In genomic region chr18:78565240-78565639, GRCh38 we compare ENCODE assay signal across 16 cellular contexts.
DNase-seq lines count a peak whose midpoint lies in the region; ATAC-seq, FAIRE-seq and TF ChIP-seq lines count a peak whose summit lies in the region.
"Had no signal": no experiment of that assay in that cellular context is flagged by ENCODE, and none has a peak within 500 bp of the region (broad histone marks: within the 10 kb centered on the region; RNA-seq: fewer than 3 reads in every experiment).

No MANE protein-coding gene starts in this region.

- TF ChIP-seq POLR2A in HepG2 (IDR thresholded peaks at IDR 0.05; ENCODE audit: insufficient read depth in 1 of 2, low read depth in 2 of 2, low read length in 2 of 2) = no peak
- no peak for TF ChIP-seq POLR2A in right lobe of liver (IDR thresholded peaks at IDR 0.05)
- TF ChIP-seq POLR2A in H1 (IDR thresholded peaks at IDR 0.05; ENCODE audit: control extremely low read depth in 1 of 2, low read depth in 2 of 2, low read length in 2 of 2) = no peak

- H3K36me3 Mint-ChIP-seq in neural progenitor cell (no peaks in the 10 kb centered on the region), progenitor cell of endocrine pancreas (ENCODE audit: insufficient read depth) (no peaks in the 10 kb centered on the region)
- H3K36me3 Mint-ChIP-seq: CD14-positive monocyte; CD4-positive, alpha-beta memory T cell had no signal

- ATAC-seq in HepG2 (no peak), right lobe of liver (no peak), SK-N-SH treated with all-trans-retinoic acid at 6 μM for 48 hours (no peak)

- no peaks in the 10 kb centered on the region for H3K79me1 ChIP-seq in H1 (ENCODE audit: low read depth, low read length)

- no peak overlapping the region for H2AFZ ChIP-seq in HepG2 (ENCODE audit: low read length)
- H2AFZ ChIP-seq in H1 (ENCODE audit: low read length) = no peak overlapping the region
- H2AFZ ChIP-seq in neural progenitor cell (replicated peaks) = no peak overlapping the region

- no TSS peak for BruUV-seq in HepG2 (replicated peaks; lab: Mats Ljungman, UMichigan)

- intact Hi-C loops in HepG2 (cut with micrococcal nuclease; ENCODE audit: unreplicated experiment) (no loop called here), right lobe of liver (cut with DNase I) (no loop called here)

- in situ Hi-C loops in HepG2 (cut with HindIII; ENCODE audit: extremely low pct_ligation_motif_present, low pct_unique_long_range_greater_than_20kb) = no loop called here

- peak overlapping the region; percentile 75; the same call in 1 of the 2 replicates for H2BK12ac ChIP-seq in H1 (ENCODE audit: low read depth, low read length)

- peak overlapping the region; percentile 65 for H4K91ac ChIP-seq in H1 (replicated peaks; ENCODE audit: insufficient read length, low read length)

- H4K20me1 ChIP-seq in HepG2 (ENCODE audit: insufficient read depth, low read length) = no peaks in the 10 kb centered on the region
- peaks cover 0 to 5% of the 10 kb centered on the region in 2 experiments for H4K20me1 ChIP-seq in H1 (replicated peaks in 1 of 2; ENCODE audit: control insufficient read depth in 1 of 2, insufficient read depth in 2 of 2, low read length in 2 of 2)
- H4K20me1 ChIP-seq in neural progenitor cell (ENCODE audit: low read depth) = no peaks in the 10 kb centered on the region
- H4K20me1 ChIP-seq: BLaER1 had no signal

- peaks cover 7% of the 10 kb centered on the region for H3F3A ChIP-seq in neural progenitor cell (ENCODE audit: low read depth)

- peak overlapping the region; percentile 31 for H2BK120ac ChIP-seq in H1 (replicated peaks; ENCODE audit: low read depth, low read length)

- TF ChIP-seq CTCF in HepG2 (CRISPR knock-in tag; IDR thresholded peaks at IDR 0.05) = no peak
- TF ChIP-seq CTCF in right lobe of liver (IDR thresholded peaks at IDR 0.05) = no peak
- TF ChIP-seq CTCF in H1 (IDR thresholded peaks at IDR 0.05; ENCODE audit: control extremely low read depth in 1 of 3, insufficient read depth in 1 of 3, low read depth in 1 of 3, low read length in 3 of 3) = no peak
- no peak for TF ChIP-seq CTCF in neural progenitor cell (IDR thresholded peaks at IDR 0.05)
- TF ChIP-seq CTCF in progenitor cell of endocrine pancreas (IDR thresholded peaks at IDR 0.05; ENCODE audit: unreplicated experiment) = no peak

- no peak overlapping the region for H4K5ac ChIP-seq in H1 (ENCODE audit: insufficient read length, low read depth, low read length)

- no peak overlapping the region; the same call in 1 of the 2 replicates for H3K18ac ChIP-seq in H1 (ENCODE audit: extremely low read depth, low read length)

- H3K4me3 Mint-ChIP-seq in neural progenitor cell (no peak overlapping the region), progenitor cell of endocrine pancreas (ENCODE audit: low read depth) (no peak overlapping the region)
- H3K4me3 Mint-ChIP-seq: CD14-positive monocyte; CD4-positive, alpha-beta memory T cell had no signal

- H3K4me1 ChIP-seq in HepG2 (ENCODE audit: insufficient read depth, low read length) (no peaks in the 10 kb centered on the region), right lobe of liver (no peaks in the 10 kb centered on the region), H1 (replicated peaks in 1 of 4; ENCODE audit: control insufficient read depth in 3 of 4, insufficient read depth in 4 of 4, low read length in 3 of 4) (no peaks in the 10 kb centered on the region), neural progenitor cell (peaks cover 7% of the 10 kb centered on the region)
- H3K4me1 ChIP-seq: HAP-1 had no signal

- 4% methylated on average over 4 of the region's 5 CpGs for WGBS in HepG2 (ENCODE audit: low lambda C conversion rate)
- 20% methylated on average over 2 of the region's 5 CpGs for WGBS in right lobe of liver (ENCODE audit: insufficient coverage, low coverage, low lambda C conversion rate, missing lambda C conversion rate)
- WGBS in H1 (ENCODE audit: extremely low coverage in 1 of 2, insufficient coverage in 1 of 2, insufficient read length in 1 of 2, insufficient replicate concordance in 2 of 2, low coverage in 1 of 2, low lambda C conversion rate in 2 of 2, missing lambda C conversion rate in 1 of 2), 2 experiments = 92% methylated on average over 5 of the region's 5 CpGs; no CpG with 5 or more reads in 1 of the 2 experiments

- H3K4me3 ChIP-seq in HepG2 (replicated peaks in 1 of 3; ENCODE audit: insufficient read depth in 1 of 3, low read depth in 2 of 3, low read length in 3 of 3) (no peak overlapping the region), right lobe of liver (no peak overlapping the region), H1 (ENCODE audit: extremely low read depth in 1 of 4, insufficient read depth in 2 of 4, low read depth in 3 of 4, low read length in 4 of 4) (no peak overlapping the region), neural progenitor cell (no peak overlapping the region)
- H3K4me3 ChIP-seq: BLaER1, HAP-1 had no signal

- H3K27me3 ChIP-seq in HepG2 (ENCODE audit: control insufficient read depth in 1 of 2, insufficient read depth in 2 of 2, low read length in 2 of 2) (no peaks in the 10 kb centered on the region), right lobe of liver (no peaks in the 10 kb centered on the region), H1 (replicated peaks in 1 of 4; ENCODE audit: control insufficient read depth in 3 of 4, extremely low read depth in 1 of 4, insufficient read depth in 3 of 4, low read length in 3 of 4) (no peaks in the 10 kb centered on the region), neural progenitor cell (no peaks in the 10 kb centered on the region)
- H3K27me3 ChIP-seq: BLaER1 had no signal

- H2BK15ac ChIP-seq in H1 (ENCODE audit: low read length) = peak overlapping the region; percentile 20

- H3K4me2 ChIP-seq in HepG2 (ENCODE audit: low read depth, low read length) = no peak overlapping the region
- H3K4me2 ChIP-seq in H1 (ENCODE audit: insufficient read depth in 1 of 2, low read depth in 2 of 2, low read length in 2 of 2) = no peak overlapping the region
- no peak overlapping the region for H3K4me2 ChIP-seq in neural progenitor cell
- H3K4me2 ChIP-seq: BLaER1 had no signal

- H3K27me3 Mint-ChIP-seq in neural progenitor cell (ENCODE audit: insufficient read depth, low read depth) = peaks cover 11% of the 10 kb centered on the region
- peaks cover 5% of the 10 kb centered on the region for H3K27me3 Mint-ChIP-seq in progenitor cell of endocrine pancreas
- H3K27me3 Mint-ChIP-seq: CD4-positive, alpha-beta memory T cell had no signal

- H3K79me2 ChIP-seq in HepG2 (ENCODE audit: insufficient read depth, low read length) (no peaks in the 10 kb centered on the region), H1 (ENCODE audit: control insufficient read depth in 1 of 2, insufficient read depth in 2 of 2, low read length in 2 of 2) (no peaks in the 10 kb centered on the region), neural progenitor cell (ENCODE audit: low read depth) (no peaks in the 10 kb centered on the region)

- H3K27ac ChIP-seq in HepG2 (ENCODE audit: extremely low read length, insufficient read depth, low read length) (no peak overlapping the region), right lobe of liver (no peak overlapping the region), H1 (ENCODE audit: low read depth, low read length) (no peak overlapping the region), neural progenitor cell (no peak overlapping the region)
- H3K27ac ChIP-seq: BLaER1 had no signal

- no peak overlapping the region for H4K8ac ChIP-seq in H1 (ENCODE audit: extremely low read depth, insufficient read depth, low read length)

- CTCF ChIA-PET in HepG2 (lab: Yijun Ruan, JAX; ENCODE audit: low intra/inter-chr PET ratio, low total read pairs) = no interaction called here
- CTCF ChIA-PET in H1 (lab: Charles Lee; ENCODE audit: partially characterized antibody) = no interaction called here

- no peak overlapping the region for H3K4ac ChIP-seq in H1 (replicated peaks; ENCODE audit: insufficient read length, low read depth, low read length)

- peak overlapping the region; percentile 96 for H2AK5ac ChIP-seq in H1 (ENCODE audit: low read depth, low read length)

- H3K23me2 ChIP-seq in H1 (ENCODE audit: low read depth, low read length) = peaks cover 5% of the 10 kb centered on the region; the same call in 1 of the 2 replicates

- FAIRE-seq in HepG2 (lab: Jason Lieb, UNC) (no peak), H1 (lab: Jason Lieb, UNC) (no peak)
- FAIRE-seq: GM19239 had no signal

- no peak overlapping the region for H3K14ac ChIP-seq in H1 (ENCODE audit: insufficient read length)

- peak overlapping the region; percentile 89 for H2BK5ac ChIP-seq in H1 (ENCODE audit: low read depth, low read length)

- TF ChIP-seq RAD21 in HepG2 (CRISPR knock-in tag; IDR thresholded peaks at IDR 0.05) = no peak
- TF ChIP-seq RAD21 in H1 (IDR thresholded peaks at IDR 0.05 in 1 of 2, conservative IDR thresholded peaks at IDR 0.05 in 1 of 2; ENCODE audit: low read depth in 2 of 2, low read length in 2 of 2) = no peak

- no peaks in the 10 kb centered on the region for H3K9me3 ChIP-seq in HepG2 (ENCODE audit: low read length)
- H3K9me3 ChIP-seq in right lobe of liver = no peaks in the 10 kb centered on the region
- no peaks in the 10 kb centered on the region for H3K9me3 ChIP-seq in H1 (ENCODE audit: insufficient read depth in 2 of 2, low read depth in 1 of 2, low read length in 1 of 2)
- H3K9me3 ChIP-seq in neural progenitor cell (ENCODE audit: low read depth) = peaks cover 5% of the 10 kb centered on the region
- H3K9me3 ChIP-seq: BLaER1, HAP-1 had no signal

- H3K9me3 Mint-ChIP-seq in neural progenitor cell = peaks cover 14% of the 10 kb centered on the region
- H3K9me3 Mint-ChIP-seq in progenitor cell of endocrine pancreas (ENCODE audit: low read depth) = peaks cover 14% of the 10 kb centered on the region

- POLR2A ChIA-PET in HepG2 (lab: Yijun Ruan, JAX) = no interaction called here
- POLR2A ChIA-PET in H1 (lab: Charles Lee; ENCODE audit: partially characterized antibody) = no interaction called here

- H3K27ac Mint-ChIP-seq in neural progenitor cell (peak overlapping the region; percentile 21), progenitor cell of endocrine pancreas (no peak overlapping the region)
- H3K27ac Mint-ChIP-seq: CD4-positive, alpha-beta memory T cell had no signal

- H3K9ac ChIP-seq in HepG2 (ENCODE audit: insufficient read depth, low read depth, low read length) (no peak overlapping the region), H1 (replicated peaks in 1 of 4; ENCODE audit: extremely low read depth in 1 of 4, low read depth in 3 of 4, low read length in 3 of 4) (no peak overlapping the region; a peak in 1 of 7 replicates), neural progenitor cell (no peak overlapping the region)
- H3K9ac ChIP-seq: BLaER1 had no signal

- TF ChIP-seq EP300 in HepG2 (IDR thresholded peaks at IDR 0.05; ENCODE audit: low read depth in 2 of 2, low read length in 2 of 2) (no peak), HepG2 (CRISPR knock-in tag; IDR thresholded peaks at IDR 0.05; ENCODE audit: borderline replicate concordance) (no peak), H1 (IDR thresholded peaks at IDR 0.05; ENCODE audit: borderline replicate concordance in 1 of 2, low read depth in 2 of 2, low read length in 2 of 2) (no peak)

- H3K4me1 Mint-ChIP-seq in neural progenitor cell = peaks cover 22% of the 10 kb centered on the region
- H3K4me1 Mint-ChIP-seq in progenitor cell of endocrine pancreas (ENCODE audit: low read depth) = no peaks in the 10 kb centered on the region
- H3K4me1 Mint-ChIP-seq: CD14-positive monocyte had no signal

- H2BK20ac ChIP-seq in H1 (ENCODE audit: low read length) = 0 out of 2 replicates have a peak overlapping the region, but pooled peaks have one; percentile 69

- H3K36me3 ChIP-seq in HepG2 (replicated peaks in 1 of 2; ENCODE audit: control insufficient read depth in 1 of 2, insufficient read depth in 2 of 2, low read length in 2 of 2) = no peaks in the 10 kb centered on the region
- H3K36me3 ChIP-seq in right lobe of liver = no peaks in the 10 kb centered on the region
- no peaks in the 10 kb centered on the region for H3K36me3 ChIP-seq in H1 (ENCODE audit: control insufficient read depth in 2 of 4, insufficient read depth in 4 of 4, low read length in 3 of 4)
- H3K36me3 ChIP-seq in neural progenitor cell = no peaks in the 10 kb centered on the region
- H3K36me3 ChIP-seq: BLaER1, HAP-1 had no signal

- no peak for DNase-seq in HepG2 (ENCODE audit: low spot score)
- no peak for DNase-seq in right lobe of liver
- no peak for DNase-seq in H1 (ENCODE audit: low read depth in 1 of 2, low spot score in 2 of 2)
- DNase-seq in neural progenitor cell (ENCODE audit: low spot score) = no peak
- DNase-seq in progenitor cell of endocrine pancreas (ENCODE audit: low spot score, unreplicated experiment) = no peak
- DNase-seq in HuH-7.5 (ENCODE audit: low spot score) = no peak
- DNase-seq: 8988T; CD4-positive, alpha-beta memory T cell; DMS153; DMS79; GDM1 had no signal

- H3K56ac ChIP-seq in H1 (replicated peaks; ENCODE audit: insufficient read length, low read depth, low read length) = no peak overlapping the region

- H3K23ac ChIP-seq in H1 (ENCODE audit: insufficient read length) = peak overlapping the region; percentile 55
